1 cellular context compared by ENCODE assay signal in genomic region chr16:67230809-67231660, GRCh38.
TF ChIP-seq lines count a peak whose summit lies in the region.

No MANE protein-coding gene starts in this region.

TF ChIP-seq in HepG2, 621 proteins besides CTCF, POLR2A, EP300 and RAD21 (continued from another document):
- no peak for TF ChIP-seq ZUFSP (CRISPR knock-in tag; IDR thresholded peaks at IDR 0.05; ENCODE audit: borderline replicate concordance)
- peak; percentile 58; the same call in 1 of the 2 replicates for TF ChIP-seq ZNF326 (CRISPR knock-in tag; IDR thresholded peaks at IDR 0.05; ENCODE audit: borderline replicate concordance)
- peak; percentile 70; the same call in 1 of the 2 replicates for TF ChIP-seq POLR2AphosphoS2 (IDR thresholded peaks at IDR 0.05; ENCODE audit: low read depth, low read length)
- no peak for TF ChIP-seq ETV5 (CRISPR knock-in tag; IDR thresholded peaks at IDR 0.05; ENCODE audit: borderline replicate concordance)
- no peak for TF ChIP-seq ZNF598 (CRISPR knock-in tag; IDR thresholded peaks at IDR 0.05; ENCODE audit: borderline replicate concordance)
- TF ChIP-seq ZNF687 (CRISPR knock-in tag; IDR thresholded peaks at IDR 0.05), result peak; percentile 12
- TF ChIP-seq ZNF550 (CRISPR knock-in tag; IDR thresholded peaks at IDR 0.05; ENCODE audit: borderline replicate concordance), result no peak
- no peak for TF ChIP-seq HIC2 (CRISPR knock-in tag; IDR thresholded peaks at IDR 0.05; ENCODE audit: low read depth)
- no peak for TF ChIP-seq ZNF615 (CRISPR knock-in tag; IDR thresholded peaks at IDR 0.05; ENCODE audit: borderline replicate concordance)
- no peak for TF ChIP-seq NR2F1 (CRISPR knock-in tag; IDR thresholded peaks at IDR 0.05)
